Comparison of ENCODE assay signal across 8 cellular contexts in the genomic region with DNA sequence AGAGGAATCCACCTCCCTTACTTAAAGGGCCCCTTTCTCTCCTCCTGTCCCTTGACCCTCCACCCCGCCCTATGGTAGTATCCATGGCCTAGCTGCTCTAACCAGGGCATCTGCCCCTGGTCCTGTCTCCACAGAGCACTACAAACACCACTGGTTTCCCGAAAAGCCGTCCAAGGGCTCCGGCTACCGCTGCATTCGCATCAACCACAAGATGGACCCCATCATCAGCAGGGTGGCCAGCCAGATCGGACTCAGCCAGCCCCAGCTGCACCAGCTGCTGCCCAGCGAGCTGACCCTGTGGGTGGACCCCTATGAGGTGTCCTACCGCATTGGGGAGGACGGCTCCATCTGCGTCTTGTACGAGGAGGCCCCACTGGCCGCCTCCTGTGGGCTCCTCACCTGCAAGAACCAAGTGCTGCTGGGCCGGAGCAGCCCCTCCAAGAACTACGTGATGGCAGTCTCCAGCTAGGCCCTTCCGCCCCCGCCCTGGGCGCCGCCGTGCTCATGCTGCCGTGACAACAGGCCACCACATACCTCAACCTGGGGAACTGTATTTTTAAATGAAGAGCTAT. TPM values are rescaled to one million over a fixed set of nuclear protein-coding genes. Genes with fewer than 3 reads are reported as not detected.
DNase-seq lines count a peak whose midpoint lies in the region; ATAC-seq lines count a peak whose summit lies in the region.

No MANE protein-coding gene starts in this region.

- no peaks in the 10 kb centered on the region for H3K27me3 Mint-ChIP-seq in T-helper 1 cell treated with Interleukin-12 subunit alpha and Interleukin-12 subunit beta and Interleukin-4 antibody, amounts not matched to agents 30 μg/mL and 1 μg/mL, for 36 hours (ENCODE audit: low read depth)

- H3K27me3 ChIP-seq in muscle layer of colon (ENCODE audit: control insufficient read depth in 1 of 2, insufficient read depth in 2 of 2, low read length in 2 of 2), result no peaks in the 10 kb centered on the region

- no peaks in the 10 kb centered on the region for H3K9me3 ChIP-seq in muscle layer of colon (ENCODE audit: low read length)

- H3K9me3 Mint-ChIP-seq in T-helper 1 cell treated with Interleukin-12 subunit alpha and Interleukin-12 subunit beta and Interleukin-4 antibody, amounts not matched to agents 30 μg/mL and 1 μg/mL, for 36 hours, result no peaks in the 10 kb centered on the region

- DNase-seq in COLO668 (lab: John Stamatoyannopoulos, UW; ENCODE audit: unreplicated experiment) (peak; percentile 58), dermis blood vessel endothelial cell (peak; percentile 41), G401 (ENCODE audit: low spot score) (no peak)

- H3K4me1 Mint-ChIP-seq in T-helper 1 cell treated with Interleukin-12 subunit alpha and Interleukin-12 subunit beta and Interleukin-4 antibody, amounts not matched to agents 30 μg/mL and 1 μg/mL, for 36 hours (ENCODE audit: low read depth), result peaks cover 56% of the 10 kb centered on the region

- 36% methylated on average over 21 of the region's 21 CpGs for WGBS in urinary bladder

- peak overlapping the region; percentile 92 for H3K9ac ChIP-seq in muscle layer of colon (ENCODE audit: low read length)

- in situ Hi-C loops in G401 (cut with HindIII; ENCODE audit: low sequenced_read_pairs), result no loop called here

- H3K36me3 Mint-ChIP-seq in T-helper 1 cell treated with Interleukin-12 subunit alpha and Interleukin-12 subunit beta and Interleukin-4 antibody, amounts not matched to agents 30 μg/mL and 1 μg/mL, for 36 hours (ENCODE audit: low read depth), result peaks cover 51% of the 10 kb centered on the region

- peak overlapping the region; percentile 97 for H3K4me3 Mint-ChIP-seq in T-helper 1 cell treated with Interleukin-12 subunit alpha and Interleukin-12 subunit beta and Interleukin-4 antibody, amounts not matched to agents 30 μg/mL and 1 μg/mL, for 36 hours

- H3K4me1 ChIP-seq in muscle layer of colon (ENCODE audit: insufficient read depth, low read length) (peaks cover 38% of the 10 kb centered on the region), urinary bladder (ENCODE audit: insufficient read depth) (no peaks in the 10 kb centered on the region)

- H3K27ac Mint-ChIP-seq in T-helper 1 cell treated with Interleukin-12 subunit alpha and Interleukin-12 subunit beta and Interleukin-4 antibody, amounts not matched to agents 30 μg/mL and 1 μg/mL, for 36 hours, result peak overlapping the region; percentile 91

- H3K36me3 ChIP-seq in muscle layer of colon (ENCODE audit: insufficient read depth, low read length) (peaks cover 29% of the 10 kb centered on the region), urinary bladder (ENCODE audit: insufficient read depth) (no peaks in the 10 kb centered on the region)

- peak overlapping the region; percentile 98 for H3K27ac ChIP-seq in muscle layer of colon (ENCODE audit: low read depth, low read length)
- peak overlapping the region; percentile 98 for H3K27ac ChIP-seq in urinary bladder (ENCODE audit: low read depth)

- ATAC-seq in GM21619 (IDR thresholded peaks at IDR 0.05; ENCODE audit: unreplicated experiment), result no peak
- ATAC-seq in GM18870 (IDR thresholded peaks at IDR 0.05; ENCODE audit: unreplicated experiment), result no peak

- peak overlapping the region; percentile 92 to 99 for H3K4me3 ChIP-seq in muscle layer of colon (ENCODE audit: low read depth in 1 of 2, low read length in 2 of 2)
- H3K4me3 ChIP-seq in urinary bladder (ENCODE audit: low read depth, low read length), result peak overlapping the region; percentile 83

RNA-seq across cellular contexts. Expression of a gene that starts 1.7 kb away (rescaled TPM):
- total RNA-seq in dermis blood vessel endothelial cell (63.5 and 64.7 TPM in 2 replicates), urinary bladder (58.6 TPM)
- 464 TPM for polyA plus RNA-seq in urinary bladder
- total RNA-seq in G401 (2014; rRNA removed; shearing (Covaris generic)), result 12.7 and 15.2 TPM in 2 replicates

RNA-seq across cellular contexts. Expression of a gene that starts 43.9 kb away (rescaled TPM):
- total RNA-seq in dermis blood vessel endothelial cell (11.4 and 21.2 TPM in 2 replicates), urinary bladder (68.4 TPM)
- 46.0 TPM for polyA plus RNA-seq in urinary bladder
- not detected in 2 replicates for total RNA-seq in G401 (2014; rRNA removed; shearing (Covaris generic))

Comparison
In these comparisons a context has a peak if more than half of its experiments do, and no peak if none do; other contexts are left out.
1. RNA of a gene that starts 43.9 kb away (total RNA-seq): 68.4 TPM in urinary bladder (single experiment) and 11.4 to 21.2 TPM in dermis blood vessel endothelial cell; not detected in G401; every median in the first group is over 10 times any median in the second.